33 cellular contexts compared by ENCODE assay signal in the genomic region with DNA sequence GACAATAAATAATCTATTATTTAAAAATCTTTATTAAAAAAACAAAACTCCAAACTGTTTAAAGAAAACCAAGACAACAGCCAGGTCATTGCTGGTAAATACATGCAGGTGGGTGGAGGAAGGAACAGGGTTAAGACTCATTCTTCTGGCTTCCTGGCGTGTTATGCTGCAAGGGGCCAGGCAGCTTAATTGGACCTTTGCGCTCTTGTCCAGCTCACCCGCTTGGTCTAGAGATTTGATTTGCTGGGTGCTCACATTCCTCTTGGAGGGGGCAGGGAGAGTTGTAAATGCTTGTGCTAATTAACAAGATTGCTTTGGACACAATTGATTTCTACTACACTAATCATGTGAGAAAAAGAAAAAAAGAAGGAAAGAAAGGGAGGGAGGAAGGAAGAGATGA.
"Had no signal": no experiment of that assay in that cellular context is flagged by ENCODE, and none has a peak within 500 bp of the region (broad histone marks: within the 10 kb centered on the region; RNA-seq: fewer than 3 reads in every experiment).

No MANE protein-coding gene starts in this region.

- H3K9ac ChIP-seq: SK-N-SH had no signal

- H3K4me1 Mint-ChIP-seq: activated CD8-positive, alpha-beta memory T cell treated with anti-CD3 and anti-CD28 coated beads, Interleukin-2, amount 10 ng/mL, durations not matched to agents 7 days and 5 days; activated naive CD4-positive, alpha-beta T cell treated with anti-CD3 and anti-CD28 coated beads, Interleukin-2, amount 50 U/mL, for 24 hours; activated naive CD8-positive, alpha-beta T cell treated with anti-CD3 and anti-CD28 coated beads, Interleukin-2, amount 10 ng/mL, durations not matched to agents 7 days and 5 days; T-cell had no signal

- H3K9me3 Mint-ChIP-seq: activated B cell treated with CpG ODN at 0.5 μM for 24 hours; activated CD4-positive, alpha-beta memory T cell treated with anti-CD3 and anti-CD28 coated beads for 36 hours; activated naive CD4-positive, alpha-beta T cell treated with anti-CD3 and anti-CD28 coated beads, Interleukin-2, amount 50 U/mL, for 24 hours; activated naive CD8-positive, alpha-beta T cell treated with anti-CD3 and anti-CD28 coated beads, Interleukin-2, amount 10 ng/mL, durations not matched to agents 7 days and 5 days; T-cell had no signal

- DNase-seq: activated B cell treated with CpG ODN at 0.5 μM for 24 hours; activated CD4-positive, alpha-beta memory T cell treated with anti-CD3 and anti-CD28 coated beads for 36 hours; activated CD4-positive, alpha-beta T cell treated with anti-CD3 and anti-CD28 coated beads for 4 hours; activated CD4-positive, alpha-beta T cell treated with anti-CD3 and anti-CD28 coated beads, Interleukin-2, amount 50 U/mL, for 1 hour; activated CD4-positive, CD25-positive, alpha-beta regulatory T cell treated with anti-CD3 and anti-CD28 coated beads, Interleukin-2, amount 50 U/mL, for 72 hours; activated CD8-positive, alpha-beta memory T cell treated with anti-CD3 and anti-CD28 coated beads for 24 hours; activated CD8-positive, alpha-beta memory T cell treated with anti-CD3 and anti-CD28 coated beads, Interleukin-2, amount 10 ng/mL, durations not matched to agents 7 days and 5 days; activated CD8-positive, alpha-beta memory T cell treated with anti-CD3 and anti-CD28 coated beads, Interleukin-2, amount 50 U/mL, for 48 hours; activated gamma-delta T cell; activated naive CD4-positive, alpha-beta T cell treated with Interleukin-2 at 50 U/mL for 16 hours; activated naive CD8-positive, alpha-beta T cell treated with anti-CD3 and anti-CD28 coated beads, Interleukin-2, amount 10 ng/mL, durations not matched to agents 7 days and 5 days; activated T-cell treated with anti-CD3 and anti-CD28 coated beads, Interleukin-2, amount 50 U/mL, for 48 hours; amygdala; body of pancreas; caudate nucleus; Karpas-422; KBM-7; NCI-H1105; NCI-H1417 treated with DMSO at 0.1 percent for 48 hours; NCI-H187 treated with DMSO at 0.1 percent for 48 hours; NCI-H345; NCI-H524 treated with DMSO at 0.1 percent for 48 hours; SHP77; SJCRH30; T-cell; T-helper 2 cell; T-helper 9 cell had no signal

- H3K27ac ChIP-seq: ascending aorta, body of pancreas, SJCRH30, VCaP had no signal

- H3K9me3 ChIP-seq: ascending aorta, body of pancreas, SJCRH30, SK-N-SH had no signal

- H3K4me3 Mint-ChIP-seq: activated B cell treated with CpG ODN at 0.5 μM for 24 hours; activated CD4-positive, alpha-beta memory T cell treated with anti-CD3 and anti-CD28 coated beads for 36 hours; activated CD8-positive, alpha-beta memory T cell treated with anti-CD3 and anti-CD28 coated beads, Interleukin-2, amount 10 ng/mL, durations not matched to agents 7 days and 5 days; activated naive CD4-positive, alpha-beta T cell treated with anti-CD3 and anti-CD28 coated beads, Interleukin-2, amount 50 U/mL, for 24 hours; activated naive CD8-positive, alpha-beta T cell treated with anti-CD3 and anti-CD28 coated beads, Interleukin-2, amount 10 ng/mL, durations not matched to agents 7 days and 5 days; T-cell had no signal

- H3K27me3 Mint-ChIP-seq: activated B cell treated with CpG ODN at 0.5 μM for 24 hours; activated CD4-positive, alpha-beta memory T cell treated with anti-CD3 and anti-CD28 coated beads for 36 hours; activated CD8-positive, alpha-beta memory T cell treated with anti-CD3 and anti-CD28 coated beads, Interleukin-2, amount 10 ng/mL, durations not matched to agents 7 days and 5 days; activated naive CD4-positive, alpha-beta T cell treated with anti-CD3 and anti-CD28 coated beads, Interleukin-2, amount 50 U/mL, for 24 hours; activated naive CD8-positive, alpha-beta T cell treated with anti-CD3 and anti-CD28 coated beads, Interleukin-2, amount 10 ng/mL, durations not matched to agents 7 days and 5 days; T-cell had no signal

- FAIRE-seq: bronchial epithelial cell had no signal

- H3K27ac Mint-ChIP-seq: activated B cell treated with CpG ODN at 0.5 μM for 24 hours; activated CD4-positive, alpha-beta memory T cell treated with anti-CD3 and anti-CD28 coated beads for 36 hours; activated CD8-positive, alpha-beta memory T cell treated with anti-CD3 and anti-CD28 coated beads, Interleukin-2, amount 10 ng/mL, durations not matched to agents 7 days and 5 days; activated naive CD4-positive, alpha-beta T cell treated with anti-CD3 and anti-CD28 coated beads, Interleukin-2, amount 50 U/mL, for 24 hours; T-cell had no signal

- H3K4me3 ChIP-seq: ascending aorta, body of pancreas, SJCRH30 had no signal

- ATAC-seq: activated CD8-positive, alpha-beta memory T cell treated with anti-CD3 and anti-CD28 coated beads, Interleukin-2, amount 10 ng/mL, durations not matched to agents 7 days and 5 days; body of pancreas; Panc1; T-cell had no signal

- H3K4me1 ChIP-seq: ascending aorta, body of pancreas, SJCRH30 had no signal
